Comparison of ENCODE assay signal across 1 cellular context in the genomic region with DNA sequence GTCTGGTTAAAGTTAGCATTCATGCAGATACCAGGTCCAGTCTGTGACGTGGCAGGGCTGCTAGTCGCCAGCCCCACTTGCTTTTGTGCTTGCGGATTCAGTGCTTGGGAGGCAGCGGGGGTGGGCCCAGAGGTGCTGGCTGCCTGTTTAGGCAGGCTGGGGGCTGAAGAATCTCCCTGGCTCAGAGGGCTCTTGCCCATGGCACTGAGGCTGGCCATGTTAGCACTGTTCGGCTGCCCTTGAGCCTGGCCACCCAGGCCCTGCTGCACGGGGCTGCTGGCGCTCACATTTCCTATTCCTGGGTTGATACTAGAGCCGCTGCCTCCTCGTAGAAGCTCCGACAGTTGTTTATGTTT.
TF ChIP-seq lines count a peak whose summit lies in the region.

No MANE protein-coding gene starts in this region.

TF ChIP-seq in H1, 55 proteins besides CTCF, POLR2A, EP300 and RAD21:
- TF ChIP-seq CBX5 (IDR thresholded peaks at IDR 0.05; ENCODE audit: low read depth, low read length) (no peak), PHF8 (conservative IDR thresholded peaks at IDR 0.05; ENCODE audit: low read depth, low read length) (no peak), SP4 (IDR thresholded peaks at IDR 0.05; ENCODE audit: low read length) (no peak), TEAD4 (IDR thresholded peaks at IDR 0.05; ENCODE audit: low read depth, low read length) (no peak), CTBP2 (IDR thresholded peaks at IDR 0.05; ENCODE audit: borderline replicate concordance, insufficient read depth, insufficient read length, low read length) (no peak), MAFK (IDR thresholded peaks at IDR 0.05; ENCODE audit: low read depth, low read length) (no peak), KDM4A (IDR thresholded peaks at IDR 0.05; ENCODE audit: low read depth, low read length, severe bottlenecking) (no peak), BCL11A (IDR thresholded peaks at IDR 0.05; ENCODE audit: low read depth in 2 of 2, low read length in 2 of 2) (no peak)
- TF ChIP-seq, protein P1, sequence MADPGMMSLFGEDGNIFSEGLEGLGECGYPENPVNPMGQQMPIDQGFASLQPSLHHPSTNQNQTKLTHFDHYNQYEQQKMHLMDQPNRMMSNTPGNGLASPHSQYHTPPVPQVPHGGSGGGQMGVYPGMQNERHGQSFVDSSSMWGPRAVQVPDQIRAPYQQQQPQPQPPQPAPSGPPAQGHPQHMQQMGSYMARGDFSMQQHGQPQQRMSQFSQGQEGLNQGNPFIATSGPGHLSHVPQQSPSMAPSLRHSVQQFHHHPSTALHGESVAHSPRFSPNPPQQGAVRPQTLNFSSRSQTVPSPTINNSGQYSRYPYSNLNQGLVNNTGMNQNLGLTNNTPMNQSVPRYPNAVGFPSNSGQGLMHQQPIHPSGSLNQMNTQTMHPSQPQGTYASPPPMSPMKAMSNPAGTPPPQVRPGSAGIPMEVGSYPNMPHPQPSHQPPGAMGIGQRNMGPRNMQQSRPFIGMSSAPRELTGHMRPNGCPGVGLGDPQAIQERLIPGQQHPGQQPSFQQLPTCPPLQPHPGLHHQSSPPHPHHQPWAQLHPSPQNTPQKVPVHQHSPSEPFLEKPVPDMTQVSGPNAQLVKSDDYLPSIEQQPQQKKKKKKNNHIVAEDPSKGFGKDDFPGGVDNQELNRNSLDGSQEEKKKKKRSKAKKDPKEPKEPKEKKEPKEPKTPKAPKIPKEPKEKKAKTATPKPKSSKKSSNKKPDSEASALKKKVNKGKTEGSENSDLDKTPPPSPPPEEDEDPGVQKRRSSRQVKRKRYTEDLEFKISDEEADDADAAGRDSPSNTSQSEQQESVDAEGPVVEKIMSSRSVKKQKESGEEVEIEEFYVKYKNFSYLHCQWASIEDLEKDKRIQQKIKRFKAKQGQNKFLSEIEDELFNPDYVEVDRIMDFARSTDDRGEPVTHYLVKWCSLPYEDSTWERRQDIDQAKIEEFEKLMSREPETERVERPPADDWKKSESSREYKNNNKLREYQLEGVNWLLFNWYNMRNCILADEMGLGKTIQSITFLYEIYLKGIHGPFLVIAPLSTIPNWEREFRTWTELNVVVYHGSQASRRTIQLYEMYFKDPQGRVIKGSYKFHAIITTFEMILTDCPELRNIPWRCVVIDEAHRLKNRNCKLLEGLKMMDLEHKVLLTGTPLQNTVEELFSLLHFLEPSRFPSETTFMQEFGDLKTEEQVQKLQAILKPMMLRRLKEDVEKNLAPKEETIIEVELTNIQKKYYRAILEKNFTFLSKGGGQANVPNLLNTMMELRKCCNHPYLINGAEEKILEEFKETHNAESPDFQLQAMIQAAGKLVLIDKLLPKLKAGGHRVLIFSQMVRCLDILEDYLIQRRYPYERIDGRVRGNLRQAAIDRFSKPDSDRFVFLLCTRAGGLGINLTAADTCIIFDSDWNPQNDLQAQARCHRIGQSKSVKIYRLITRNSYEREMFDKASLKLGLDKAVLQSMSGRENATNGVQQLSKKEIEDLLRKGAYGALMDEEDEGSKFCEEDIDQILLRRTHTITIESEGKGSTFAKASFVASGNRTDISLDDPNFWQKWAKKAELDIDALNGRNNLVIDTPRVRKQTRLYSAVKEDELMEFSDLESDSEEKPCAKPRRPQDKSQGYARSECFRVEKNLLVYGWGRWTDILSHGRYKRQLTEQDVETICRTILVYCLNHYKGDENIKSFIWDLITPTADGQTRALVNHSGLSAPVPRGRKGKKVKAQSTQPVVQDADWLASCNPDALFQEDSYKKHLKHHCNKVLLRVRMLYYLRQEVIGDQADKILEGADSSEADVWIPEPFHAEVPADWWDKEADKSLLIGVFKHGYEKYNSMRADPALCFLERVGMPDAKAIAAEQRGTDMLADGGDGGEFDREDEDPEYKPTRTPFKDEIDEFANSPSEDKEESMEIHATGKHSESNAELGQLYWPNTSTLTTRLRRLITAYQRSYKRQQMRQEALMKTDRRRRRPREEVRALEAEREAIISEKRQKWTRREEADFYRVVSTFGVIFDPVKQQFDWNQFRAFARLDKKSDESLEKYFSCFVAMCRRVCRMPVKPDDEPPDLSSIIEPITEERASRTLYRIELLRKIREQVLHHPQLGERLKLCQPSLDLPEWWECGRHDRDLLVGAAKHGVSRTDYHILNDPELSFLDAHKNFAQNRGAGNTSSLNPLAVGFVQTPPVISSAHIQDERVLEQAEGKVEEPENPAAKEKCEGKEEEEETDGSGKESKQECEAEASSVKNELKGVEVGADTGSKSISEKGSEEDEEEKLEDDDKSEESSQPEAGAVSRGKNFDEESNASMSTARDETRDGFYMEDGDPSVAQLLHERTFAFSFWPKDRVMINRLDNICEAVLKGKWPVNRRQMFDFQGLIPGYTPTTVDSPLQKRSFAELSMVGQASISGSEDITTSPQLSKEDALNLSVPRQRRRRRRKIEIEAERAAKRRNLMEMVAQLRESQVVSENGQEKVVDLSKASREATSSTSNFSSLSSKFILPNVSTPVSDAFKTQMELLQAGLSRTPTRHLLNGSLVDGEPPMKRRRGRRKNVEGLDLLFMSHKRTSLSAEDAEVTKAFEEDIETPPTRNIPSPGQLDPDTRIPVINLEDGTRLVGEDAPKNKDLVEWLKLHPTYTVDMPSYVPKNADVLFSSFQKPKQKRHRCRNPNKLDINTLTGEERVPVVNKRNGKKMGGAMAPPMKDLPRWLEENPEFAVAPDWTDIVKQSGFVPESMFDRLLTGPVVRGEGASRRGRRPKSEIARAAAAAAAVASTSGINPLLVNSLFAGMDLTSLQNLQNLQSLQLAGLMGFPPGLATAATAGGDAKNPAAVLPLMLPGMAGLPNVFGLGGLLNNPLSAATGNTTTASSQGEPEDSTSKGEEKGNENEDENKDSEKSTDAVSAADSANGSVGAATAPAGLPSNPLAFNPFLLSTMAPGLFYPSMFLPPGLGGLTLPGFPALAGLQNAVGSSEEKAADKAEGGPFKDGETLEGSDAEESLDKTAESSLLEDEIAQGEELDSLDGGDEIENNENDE (IDR thresholded peaks at IDR 0.05; ENCODE audit: insufficient replicate concordance, low read length): no peak
- TF ChIP-seq, protein P2, sequence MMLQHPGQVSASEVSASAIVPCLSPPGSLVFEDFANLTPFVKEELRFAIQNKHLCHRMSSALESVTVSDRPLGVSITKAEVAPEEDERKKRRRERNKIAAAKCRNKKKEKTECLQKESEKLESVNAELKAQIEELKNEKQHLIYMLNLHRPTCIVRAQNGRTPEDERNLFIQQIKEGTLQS (IDR thresholded peaks at IDR 0.05; ENCODE audit: insufficient read depth, low read depth, low read length): no peak
